1 cellular context compared by ENCODE assay signal in genomic region chr1:88683848-88684481, GRCh38.
TF ChIP-seq lines count a peak whose summit lies in the region.

Gene PKN2 (plus strand): TSS chr1:88684273. CDS start chr1:88684581, 308 bp downstream.

TF ChIP-seq in HepG2, 621 proteins besides CTCF, POLR2A, EP300 and RAD21 (continued from another document):
- TF ChIP-seq TIGD3 (CRISPR knock-in tag; IDR thresholded peaks at IDR 0.05; ENCODE audit: borderline replicate concordance) = no peak
- 0 out of 2 replicates have a peak, but pooled peaks have one; percentile 10 for TF ChIP-seq ZSCAN12 (CRISPR knock-in tag; IDR thresholded peaks at IDR 0.05)
- no peak for TF ChIP-seq KDM1A (CRISPR knock-in tag; IDR thresholded peaks at IDR 0.05)
- no peak; the same call in 1 of the 2 replicates for TF ChIP-seq ZNF766 (CRISPR knock-in tag; IDR thresholded peaks at IDR 0.05; ENCODE audit: borderline replicate concordance)
- TF ChIP-seq NR2F2 (IDR thresholded peaks at IDR 0.05; ENCODE audit: borderline replicate concordance, low read depth) = no peak
- TF ChIP-seq DNMT3B (CRISPR knock-in tag; conservative IDR thresholded peaks at IDR 0.05) = peak; percentile 56; the same call in 1 of the 2 replicates
- TF ChIP-seq NR3C1 (CRISPR knock-in tag; IDR thresholded peaks at IDR 0.05) = no peak
- no peak for TF ChIP-seq TMF1 (CRISPR knock-in tag; IDR thresholded peaks at IDR 0.05; ENCODE audit: low read depth)
- no peak for TF ChIP-seq FOXM1 (CRISPR knock-in tag; IDR thresholded peaks at IDR 0.05)
- 0 out of 2 replicates have a peak, but pooled peaks have one; percentile 42 for TF ChIP-seq ZNF136 (CRISPR knock-in tag; IDR thresholded peaks at IDR 0.05; ENCODE audit: low read depth)
- TF ChIP-seq ZNF598 (CRISPR knock-in tag; IDR thresholded peaks at IDR 0.05; ENCODE audit: borderline replicate concordance) = no peak; the same call in 1 of the 2 replicates
- TF ChIP-seq ARNT2 (CRISPR knock-in tag; IDR thresholded peaks at IDR 0.05; ENCODE audit: low read depth) = peak; percentile 57; the same call in 1 of the 2 replicates
- TF ChIP-seq BRCA1 (CRISPR knock-in tag; IDR thresholded peaks at IDR 0.05) = no peak; the same call in 1 of the 2 replicates
- no peak for TF ChIP-seq NCOA5 (CRISPR knock-in tag; IDR thresholded peaks at IDR 0.05)
- peak; percentile 82; the same call in 1 of the 2 replicates for TF ChIP-seq TBX2 (CRISPR knock-in tag; IDR thresholded peaks at IDR 0.05; ENCODE audit: borderline replicate concordance)
- TF ChIP-seq CBFB (CRISPR knock-in tag; IDR thresholded peaks at IDR 0.05) = peak; percentile 70; the same call in 1 of the 2 replicates
- peak; percentile 65 for TF ChIP-seq FOSL2 (CRISPR knock-in tag; IDR thresholded peaks at IDR 0.05)
- TF ChIP-seq HOXA9 (CRISPR knock-in tag; IDR thresholded peaks at IDR 0.05; ENCODE audit: borderline replicate concordance) = peak; percentile 48; the same call in 1 of the 2 replicates
- no peak for TF ChIP-seq CHD4 (IDR thresholded peaks at IDR 0.05; ENCODE audit: borderline replicate concordance, low read length)
- TF ChIP-seq FOXC1 (CRISPR knock-in tag; IDR thresholded peaks at IDR 0.05; ENCODE audit: borderline replicate concordance) = 0 out of 2 replicates have a peak, but pooled peaks have one; percentile 27
- no peak for TF ChIP-seq TCF12 (IDR thresholded peaks at IDR 0.05)
- TF ChIP-seq TCF12 (CRISPR knock-in tag; IDR thresholded peaks at IDR 0.05) = no peak
- TF ChIP-seq CBX2 (IDR thresholded peaks at IDR 0.05; ENCODE audit: low read depth, low read length) = no peak
- no peak for TF ChIP-seq CBX2 (CRISPR knock-in tag; IDR thresholded peaks at IDR 0.05; ENCODE audit: low read depth)
- no peak for TF ChIP-seq NR2F1 (CRISPR knock-in tag; IDR thresholded peaks at IDR 0.05)
- peak; percentile 78; the same call in 1 of the 2 replicates for TF ChIP-seq CBX5 (CRISPR knock-in tag; IDR thresholded peaks at IDR 0.05; ENCODE audit: borderline replicate concordance)
- TF ChIP-seq REXO4 (CRISPR knock-in tag; IDR thresholded peaks at IDR 0.05; ENCODE audit: borderline replicate concordance) = no peak
- TF ChIP-seq RFX1 (IDR thresholded peaks at IDR 0.05) = no peak
- TF ChIP-seq PLRG1 (conservative IDR thresholded peaks at IDR 0.05) = no peak
- TF ChIP-seq MTA3 (CRISPR knock-in tag; IDR thresholded peaks at IDR 0.05) = no peak
- TF ChIP-seq TAF1 (CRISPR knock-in tag; IDR thresholded peaks at IDR 0.05) = peak; percentile 90; the same call in 1 of the 2 replicates
- no peak for TF ChIP-seq ZNF282 (IDR thresholded peaks at IDR 0.05; ENCODE audit: partially characterized antibody)
- TF ChIP-seq GZF1 (CRISPR knock-in tag; IDR thresholded peaks at IDR 0.05) = no peak
- TF ChIP-seq SYNCRIP (IDR thresholded peaks at IDR 0.05; ENCODE audit: insufficient read depth, low read depth, low read length) = no peak
- TF ChIP-seq NR0B2 (CRISPR knock-in tag; IDR thresholded peaks at IDR 0.05) = no peak
- no peak for TF ChIP-seq ZBTB46 (CRISPR knock-in tag; IDR thresholded peaks at IDR 0.05; ENCODE audit: borderline replicate concordance)
- TF ChIP-seq TBX3 (IDR thresholded peaks at IDR 0.05; ENCODE audit: borderline replicate concordance) = 0 out of 2 replicates have a peak, but pooled peaks have one; percentile 20
- TF ChIP-seq ZNF263 (CRISPR knock-in tag; IDR thresholded peaks at IDR 0.05) = 0 out of 2 replicates have a peak, but pooled peaks have one; percentile 3
- no peak for TF ChIP-seq ZNF18 (CRISPR knock-in tag; IDR thresholded peaks at IDR 0.05; ENCODE audit: insufficient replicate concordance)
- no peak for TF ChIP-seq HDAC6 (IDR thresholded peaks at IDR 0.05; ENCODE audit: low read depth, low read length)
- TF ChIP-seq NFE2L2 (IDR thresholded peaks at IDR 0.05; ENCODE audit: low read length) = no peak
- TF ChIP-seq E2F1 (CRISPR knock-in tag; IDR thresholded peaks at IDR 0.05) = peak; percentile 18; the same call in 1 of the 2 replicates
- TF ChIP-seq ZNF430 (CRISPR knock-in tag; IDR thresholded peaks at IDR 0.05) = no peak; the same call in 1 of the 2 replicates
- TF ChIP-seq ZNF546 (CRISPR knock-in tag; conservative IDR thresholded peaks at IDR 0.05) = 0 out of 2 replicates have a peak, but pooled peaks have one; percentile 20
- TF ChIP-seq ARID3A (IDR thresholded peaks at IDR 0.05; ENCODE audit: low read depth, low read length) = no peak
- no peak; the same call in 1 of the 2 replicates for TF ChIP-seq BORCS8-MEF2B (CRISPR knock-in tag; IDR thresholded peaks at IDR 0.05)
- peak; percentile 57 for TF ChIP-seq TAF15 (IDR thresholded peaks at IDR 0.05; ENCODE audit: low read depth, low read length, poor library complexity, severe bottlenecking)
- peak; percentile 60 for TF ChIP-seq HNRNPK (IDR thresholded peaks at IDR 0.05; ENCODE audit: low read depth, low read length, poor library complexity, severe bottlenecking)
- no peak for TF ChIP-seq ZNF281 (CRISPR knock-in tag; IDR thresholded peaks at IDR 0.05; ENCODE audit: borderline replicate concordance)
- no peak for TF ChIP-seq ZNF121 (CRISPR knock-in tag; IDR thresholded peaks at IDR 0.05)
- TF ChIP-seq ZBTB38 (CRISPR knock-in tag; IDR thresholded peaks at IDR 0.05) = no peak
